In genomic region chr1:48552420-48552819, GRCh38 we compare ENCODE assay signal across 9 cellular contexts.
A peak's percentile ranks its signal among the peaks of the same experiment; 100 is the strongest.
DNase-seq lines count a peak whose midpoint lies in the region; ATAC-seq, FAIRE-seq and TF ChIP-seq lines count a peak whose summit lies in the region.
"Had no signal": no experiment of that assay in that cellular context is flagged by ENCODE, and none has a peak within 500 bp of the region (broad histone marks: within the 10 kb centered on the region; RNA-seq: fewer than 3 reads in every experiment).

No MANE protein-coding gene starts in this region.

- DNase-seq in stimulated activated naive CD8-positive, alpha-beta T cell treated with anti-CD3 and anti-CD28 coated beads, Interleukin-15, amount 100 ng/mL, for 72 hours: peak in 1 of 2 donors; percentile 13
- no peak for DNase-seq in stimulated activated naive CD8-positive, alpha-beta T cell treated with anti-CD3 and anti-CD28 coated beads, Interleukin-15, Interleukin-2, amounts not matched to agents 100 U/mL and 50 U/mL, for 24 hours
- DNase-seq in NB4 (ENCODE audit: low read depth): peak; percentile 41
- no peak for DNase-seq in epithelial cell of proximal tubule (ENCODE audit: low read depth)
- DNase-seq in urothelium cell line (ENCODE audit: low spot score): peak; percentile 40
- no peak for DNase-seq in tibial nerve (ENCODE audit: low spot score in 2 of 2)
- DNase-seq in NCI-H446 (lab: John Stamatoyannopoulos, UW): no peak
- DNase-seq in 8988T: no peak

- H3K36me3 ChIP-seq in tibial nerve: no peaks in the 10 kb centered on the region
- H3K36me3 ChIP-seq: thoracic aorta had no signal

- no peaks in the 10 kb centered on the region for H3K27me3 ChIP-seq in tibial nerve

- H3K4me1 Mint-ChIP-seq in stimulated activated naive CD8-positive, alpha-beta T cell treated with anti-CD3 and anti-CD28 coated beads, Interleukin-15, amount 100 ng/mL, for 72 hours: no peaks in the 10 kb centered on the region

- H3K9me3 Mint-ChIP-seq in stimulated activated naive CD8-positive, alpha-beta T cell treated with anti-CD3 and anti-CD28 coated beads, Interleukin-15, amount 100 ng/mL, for 72 hours: no peaks in the 10 kb centered on the region

- WGBS in tibial nerve, 2 donors: 50 to 57% methylated on average over 1 of the region's 1 CpG

- no peak overlapping the region for H3K27ac ChIP-seq in tibial nerve
- H3K27ac ChIP-seq: thoracic aorta had no signal

- peaks cover 6% of the 10 kb centered on the region for H3K27me3 Mint-ChIP-seq in stimulated activated naive CD8-positive, alpha-beta T cell treated with anti-CD3 and anti-CD28 coated beads, Interleukin-15, amount 100 ng/mL, for 72 hours

- no peak for TF ChIP-seq EP300 in tibial nerve (IDR thresholded peaks at IDR 0.05)

- ATAC-seq in stimulated activated naive CD8-positive, alpha-beta T cell treated with anti-CD3 and anti-CD28 coated beads, Interleukin-15, amount 100 ng/mL, for 72 hours: peak; percentile 43
- ATAC-seq in stimulated activated naive CD8-positive, alpha-beta T cell treated with anti-CD3 and anti-CD28 coated beads, Interleukin-15, Interleukin-2, amounts not matched to agents 100 U/mL and 50 U/mL, for 24 hours: no peak

- no peaks in the 10 kb centered on the region for H3K9me3 ChIP-seq in tibial nerve
- H3K9me3 ChIP-seq: thoracic aorta had no signal

- H3K27ac Mint-ChIP-seq in stimulated activated naive CD8-positive, alpha-beta T cell treated with anti-CD3 and anti-CD28 coated beads, Interleukin-15, amount 100 ng/mL, for 72 hours: no peak overlapping the region

- peak; percentile 88 for FAIRE-seq in urothelium cell line (lab: Jason Lieb, UNC)

- no peaks in the 10 kb centered on the region for H3K4me1 ChIP-seq in tibial nerve

- TF ChIP-seq POLR2A in NB4 (IDR thresholded peaks at IDR 0.05; ENCODE audit: extremely low read depth, insufficient read length) (no peak), tibial nerve (IDR thresholded peaks at IDR 0.05) (no peak)

- H3K4me3 ChIP-seq in NB4 (ENCODE audit: low read depth, low read length) (no peak overlapping the region), epithelial cell of proximal tubule (ENCODE audit: low read depth, low read length) (no peak overlapping the region), tibial nerve (no peak overlapping the region)
- H3K4me3 ChIP-seq: thoracic aorta had no signal

- no peak overlapping the region for H3K4me3 Mint-ChIP-seq in stimulated activated naive CD8-positive, alpha-beta T cell treated with anti-CD3 and anti-CD28 coated beads, Interleukin-15, amount 100 ng/mL, for 72 hours

- TF ChIP-seq CTCF in NB4 (IDR thresholded peaks at IDR 0.05; ENCODE audit: low read depth, low read length) (peak; percentile 46), epithelial cell of proximal tubule (conservative IDR thresholded peaks at IDR 0.05; ENCODE audit: low read depth, low read length) (peak; percentile 68), tibial nerve (IDR thresholded peaks at IDR 0.05) (no peak)

Comparison
In these comparisons a context has a peak if more than half of its experiments do, and no peak if none do; other contexts are left out.
1. DNase-seq: peak in NB4 (single experiment) and urothelium cell line (single experiment); none in stimulated activated naive CD8-positive, alpha-beta T cell treated with anti-CD3 and anti-CD28 coated beads, Interleukin-15, Interleukin-2, amounts not matched to agents 100 U/mL and 50 U/mL, for 24 hours (single experiment), epithelial cell of proximal tubule (single experiment), tibial nerve (0 of 2), NCI-H446 (0 of 2) and 8988T (single experiment).
2. CTCF ChIP-seq: peak in NB4 (single experiment) and epithelial cell of proximal tubule (single experiment); none in tibial nerve (0 of 5).